In genomic region chr14:80713076-80713850, GRCh38 we compare ENCODE assay signal across 32 cellular contexts.
"Had no signal": no experiment of that assay in that cellular context is flagged by ENCODE, and none has a peak within 500 bp of the region (broad histone marks: within the 10 kb centered on the region; RNA-seq: fewer than 3 reads in every experiment).

No MANE protein-coding gene starts in this region.

- H3K4me3 ChIP-seq: adrenal gland, body of pancreas, cardiac muscle cell, colonic mucosa, gastrocnemius medialis, heart left ventricle had no signal

- H3K4me1 ChIP-seq: adrenal gland, body of pancreas, colonic mucosa, gastrocnemius medialis, heart left ventricle had no signal

- DNase-seq: activated CD4-positive, alpha-beta memory T cell treated with anti-CD3 and anti-CD28 coated beads, Interleukin-2, amount 10 ng/mL, durations not matched to agents 7 days and 5 days; activated CD4-positive, alpha-beta T cell treated with anti-CD3 and anti-CD28 coated beads for 1 hour; activated CD4-positive, alpha-beta T cell treated with anti-CD3 and anti-CD28 coated beads for 4 hours; activated CD4-positive, alpha-beta T cell treated with anti-CD3 and anti-CD28 coated beads, Interleukin-2, amount 10 ng/mL, durations not matched to agents 7 days and 5 days; activated CD4-positive, alpha-beta T cell treated with anti-CD3 and anti-CD28 coated beads, Interleukin-2, amount 50 U/mL, for 4 hours; activated CD8-positive, alpha-beta memory T cell treated with anti-CD3 and anti-CD28 coated beads, Interleukin-2, amount 50 U/mL, for 48 hours; activated gamma-delta T cell; activated naive CD4-positive, alpha-beta T cell; activated naive CD4-positive, alpha-beta T cell treated with anti-CD3 and anti-CD28 coated beads, Interleukin-2, amount 50 U/mL, for 16 hours; activated naive CD8-positive, alpha-beta T cell treated with anti-CD3 and anti-CD28 coated beads for 36 hours; activated naive CD8-positive, alpha-beta T cell treated with anti-CD3 and anti-CD28 coated beads, Interleukin-2, amount 50 U/mL, for 24 hours; activated T-cell treated with anti-CD3 and anti-CD28 coated beads for 4 hours; activated T-cell treated with anti-CD3 and anti-CD28 coated beads, Interleukin-2, amount 50 U/mL, for 24 hours; activated T-cell treated with anti-CD3 and anti-CD28 coated beads, Interleukin-2, amount 50 U/mL, for 72 hours; adrenal gland; amygdala; aorta; body of pancreas; central memory CD4-positive, alpha-beta T cell; cerebellar nuclear complex; colonic mucosa; effector CD8-positive, alpha-beta T cell; foreskin fibroblast; gastrocnemius medialis; glutamatergic neuron; heart left ventricle; hypothalamus; T-helper 2 cell had no signal

- H3K36me3 ChIP-seq: adrenal gland, cardiac muscle cell, colonic mucosa, gastrocnemius medialis, heart left ventricle had no signal

- H3K27ac ChIP-seq: adrenal gland, body of pancreas, cardiac muscle cell, colonic mucosa, gastrocnemius medialis, heart left ventricle, VCaP had no signal

- H3K27me3 ChIP-seq: adrenal gland, body of pancreas, cardiac muscle cell, colonic mucosa, gastrocnemius medialis, heart left ventricle had no signal

- ATAC-seq: activated naive CD8-positive, alpha-beta T cell treated with anti-CD3 and anti-CD28 coated beads, Interleukin-2, amount 50 U/mL, for 24 hours; activated T-cell treated with anti-CD3 and anti-CD28 coated beads, Interleukin-2, amount 50 U/mL, for 72 hours; body of pancreas; esophagus mucosa; gastrocnemius medialis; heart left ventricle; WTC11 had no signal

- H3K9me3 ChIP-seq: adrenal gland, body of pancreas, colonic mucosa, gastrocnemius medialis, heart left ventricle had no signal
